ENCODE assay signal across 30 cellular contexts in genomic region chr21:31140025-31140424, GRCh38.
"Had no signal": no experiment of that assay in that cellular context is flagged by ENCODE, and none has a peak within 500 bp of the region (broad histone marks: within the 10 kb centered on the region; RNA-seq: fewer than 3 reads in every experiment).

No MANE protein-coding gene starts in this region.

- H3K9me3 Mint-ChIP-seq: activated naive CD4-positive, alpha-beta T cell treated with anti-CD3 and anti-CD28 coated beads for 36 hours; activated naive CD8-positive, alpha-beta T cell treated with anti-CD3 and anti-CD28 coated beads, Interleukin-2, amount 10 ng/mL, durations not matched to agents 7 days and 5 days; activated T-cell treated with anti-CD3 and anti-CD28 coated beads, Interleukin-2, amount 50 U/mL, for 4 hours; activated T-helper 17 cell treated with anti-CD3 and anti-CD28 coated beads, Interleukin-2, amount 50 U/mL, for 72 hours had no signal

- H3K4me1 Mint-ChIP-seq: activated naive CD8-positive, alpha-beta T cell treated with anti-CD3 and anti-CD28 coated beads, Interleukin-2, amount 10 ng/mL, durations not matched to agents 7 days and 5 days; activated T-helper 17 cell treated with anti-CD3 and anti-CD28 coated beads, Interleukin-2, amount 50 U/mL, for 72 hours had no signal

- H3K27me3 ChIP-seq: adrenal gland, Peyer's patch, SJSA1 had no signal

- H3K27ac ChIP-seq: adrenal gland, KMS-11, Peyer's patch, RWPE1, SJSA1, VCaP had no signal

- DNase-seq: activated CD4-positive, alpha-beta T cell treated with anti-CD3 and anti-CD28 coated beads for 36 hours; activated CD4-positive, alpha-beta T cell treated with anti-CD3 and anti-CD28 coated beads, Interleukin-2, amount 50 U/mL, for 1 hour; activated CD8-positive, alpha-beta memory T cell treated with anti-CD3 and anti-CD28 coated beads, Interleukin-2, amount 50 U/mL, for 48 hours; activated CD8-positive, alpha-beta T cell treated with anti-CD3 and anti-CD28 coated beads, Interleukin-2, amount 10 ng/mL, durations not matched to agents 7 days and 5 days; activated gamma-delta T cell; activated naive CD4-positive, alpha-beta T cell treated with anti-CD3 and anti-CD28 coated beads for 36 hours; activated naive CD8-positive, alpha-beta T cell treated with anti-CD3 and anti-CD28 coated beads, Interleukin-2, amount 10 ng/mL, durations not matched to agents 7 days and 5 days; activated T-cell treated with anti-CD3 and anti-CD28 coated beads, Interleukin-2, amount 50 U/mL, for 4 hours; adrenal gland; anterior cingulate cortex; cerebellar nuclear complex; NCI-H1092; NCI-H1417; NCI-H1930; NCI-H2107; NCI-H2171 treated with DMSO at 0.1 percent for 48 hours; NCI-H226; NCI-H526; NCI-H774; Peyer's patch; SHP77; SW 1271; T-helper 2 cell; T1000 had no signal

- ATAC-seq: activated CD4-positive, alpha-beta T cell treated with anti-CD3 and anti-CD28 coated beads for 36 hours; activated CD8-positive, alpha-beta T cell treated with anti-CD3 and anti-CD28 coated beads, Interleukin-2, amount 10 ng/mL, durations not matched to agents 7 days and 5 days; activated T-cell treated with anti-CD3 and anti-CD28 coated beads, Interleukin-2, amount 50 U/mL, for 4 hours; activated T-helper 17 cell treated with anti-CD3 and anti-CD28 coated beads, Interleukin-2, amount 50 U/mL, for 72 hours; SK-N-SH treated with all-trans-retinoic acid at 6 μM for 48 hours had no signal

- H3K27me3 Mint-ChIP-seq: activated CD4-positive, alpha-beta T cell treated with anti-CD3 and anti-CD28 coated beads for 36 hours; activated T-helper 17 cell treated with anti-CD3 and anti-CD28 coated beads, Interleukin-2, amount 50 U/mL, for 72 hours had no signal

- H3K9me3 ChIP-seq: adrenal gland, Peyer's patch, SJSA1 had no signal

- H3K4me3 Mint-ChIP-seq: activated CD4-positive, alpha-beta T cell treated with anti-CD3 and anti-CD28 coated beads for 36 hours; activated CD8-positive, alpha-beta T cell treated with anti-CD3 and anti-CD28 coated beads, Interleukin-2, amount 10 ng/mL, durations not matched to agents 7 days and 5 days; activated naive CD4-positive, alpha-beta T cell treated with anti-CD3 and anti-CD28 coated beads for 36 hours; activated naive CD8-positive, alpha-beta T cell treated with anti-CD3 and anti-CD28 coated beads, Interleukin-2, amount 10 ng/mL, durations not matched to agents 7 days and 5 days; activated T-cell treated with anti-CD3 and anti-CD28 coated beads, Interleukin-2, amount 50 U/mL, for 4 hours; activated T-helper 17 cell treated with anti-CD3 and anti-CD28 coated beads, Interleukin-2, amount 50 U/mL, for 72 hours had no signal

- H3K27ac Mint-ChIP-seq: activated CD8-positive, alpha-beta T cell treated with anti-CD3 and anti-CD28 coated beads, Interleukin-2, amount 10 ng/mL, durations not matched to agents 7 days and 5 days; activated naive CD4-positive, alpha-beta T cell treated with anti-CD3 and anti-CD28 coated beads for 36 hours; activated naive CD8-positive, alpha-beta T cell treated with anti-CD3 and anti-CD28 coated beads, Interleukin-2, amount 10 ng/mL, durations not matched to agents 7 days and 5 days had no signal
